In the genomic region with DNA sequence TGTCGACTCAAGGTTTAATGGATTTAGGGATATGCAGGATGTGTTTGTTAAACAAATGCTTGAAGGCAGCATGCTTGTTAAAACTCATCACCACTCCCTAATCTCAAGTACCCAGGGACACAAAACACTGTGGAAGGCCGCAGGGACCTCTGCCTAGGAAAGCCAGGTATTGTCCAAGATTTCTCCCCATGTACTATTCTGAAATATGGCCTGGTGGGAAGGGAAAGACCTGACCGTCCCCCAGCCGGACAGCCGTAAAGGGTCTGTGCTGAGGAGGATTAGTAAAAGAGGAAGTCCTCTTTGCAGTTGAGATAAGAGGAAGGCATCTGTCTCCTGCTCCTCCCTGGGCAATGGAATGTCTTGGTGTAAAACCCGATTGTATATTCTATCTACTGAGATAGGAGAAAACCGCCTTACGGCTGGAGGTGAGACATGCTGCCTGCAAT, we compare ENCODE assay signal across 7 cellular contexts.
A peak's percentile ranks its signal among the peaks of the same experiment; 100 is the strongest.
DNase-seq lines count a peak whose midpoint lies in the region; ATAC-seq, FAIRE-seq and TF ChIP-seq lines count a peak whose summit lies in the region.
"Not testable (repeated sequence)": the region's sequence is repeated elsewhere in the genome, so short reads cannot be mapped to it uniquely, and the experiment has no call there.

No MANE protein-coding gene starts in this region.

- TF ChIP-seq EP300 in K562 (IDR thresholded peaks at IDR 0.05; ENCODE audit: low read length): peak; percentile 52
- not testable (repeated sequence) for TF ChIP-seq EP300 in HepG2 (IDR thresholded peaks at IDR 0.05; ENCODE audit: low read depth in 2 of 2, low read length in 2 of 2); HepG2 (CRISPR knock-in tag; IDR thresholded peaks at IDR 0.05; ENCODE audit: borderline replicate concordance)

- not testable (repeated sequence) for H3K9me1 ChIP-seq in K562 (ENCODE audit: control insufficient read depth, insufficient read depth, low read length)

- not testable (repeated sequence) for H3K27ac ChIP-seq in HUES48 (ENCODE audit: low read depth, low read length); HepG2 (ENCODE audit: extremely low read length, insufficient read depth, low read length); neural progenitor cell
- peak overlapping the region; percentile 70; the same call in 2 of the 3 replicates for H3K27ac ChIP-seq in K562 (ENCODE audit: extremely low read depth, low read depth, low read length)

- in situ Hi-C loops in K562 (cut with MboI): loop anchor here (5.0 kb wide), 1 partner anchor 37 kb away; no protein-coding TSS in a partner anchor
- in situ Hi-C loops in HepG2 (cut with HindIII; ENCODE audit: extremely low pct_ligation_motif_present, low pct_unique_long_range_greater_than_20kb): not testable (repeated sequence)

- BruUV-seq in K562 (replicated peaks; lab: Mats Ljungman, UMichigan); HepG2 (replicated peaks; lab: Mats Ljungman, UMichigan): not testable (repeated sequence)

- not testable (repeated sequence) for H3K4me3 Mint-ChIP-seq in T-helper 17 cell
- peak overlapping the region; percentile 87 for H3K4me3 Mint-ChIP-seq in glutamatergic neuron (ENCODE audit: unreplicated experiment)
- peak overlapping the region; percentile 94 for H3K4me3 Mint-ChIP-seq in neural progenitor cell

- not testable (repeated sequence) for FAIRE-seq in K562 (lab: Jason Lieb, UNC); HepG2 (lab: Jason Lieb, UNC)

- H3K27me3 Mint-ChIP-seq in T-helper 17 cell (peaks cover 55% of the 10 kb centered on the region), glutamatergic neuron (ENCODE audit: unreplicated experiment) (peaks cover 19% of the 10 kb centered on the region), neural progenitor cell (ENCODE audit: insufficient read depth, low read depth) (peaks cover 51% of the 10 kb centered on the region)

- H3K4me2 ChIP-seq in K562 (ENCODE audit: insufficient read depth, low read length) (peak overlapping the region; percentile 53), neural progenitor cell (peak overlapping the region; percentile 97)
- not testable (repeated sequence) for H3K4me2 ChIP-seq in HepG2 (ENCODE audit: low read depth, low read length)

- H3K79me2 ChIP-seq in K562 (ENCODE audit: control insufficient read depth, insufficient read depth, low read length); HepG2 (ENCODE audit: insufficient read depth, low read length); neural progenitor cell (ENCODE audit: low read depth): not testable (repeated sequence)

- H3F3A ChIP-seq in neural progenitor cell (ENCODE audit: low read depth): peaks cover 15% of the 10 kb centered on the region

- ATAC-seq in T-helper 17 cell, HepG2: not testable (repeated sequence)
- peak; percentile 48 for ATAC-seq in K562

- H3K9me3 Mint-ChIP-seq in glutamatergic neuron (ENCODE audit: unreplicated experiment): peaks cover 14% of the 10 kb centered on the region
- H3K9me3 Mint-ChIP-seq in neural progenitor cell: not testable (repeated sequence)

- H3K27ac Mint-ChIP-seq in T-helper 17 cell: peak overlapping the region; percentile 87
- H3K27ac Mint-ChIP-seq in glutamatergic neuron (ENCODE audit: unreplicated experiment); neural progenitor cell: not testable (repeated sequence)

- 0% methylated on average over 8 of the region's 8 CpGs for WGBS in K562 (ENCODE audit: insufficient coverage, low coverage, missing lambda C conversion rate)
- WGBS in HepG2 (ENCODE audit: low lambda C conversion rate): 20% methylated on average over 8 of the region's 8 CpGs

- not testable (repeated sequence) for H3K4me1 Mint-ChIP-seq in T-helper 17 cell; glutamatergic neuron (ENCODE audit: low read depth, unreplicated experiment); neural progenitor cell

- peak in 1 of 2 experiments; percentile 7; a peak in 1 of 4 replicates for TF ChIP-seq RAD21 in K562 (CRISPR knock-in tag; conservative IDR thresholded peaks at IDR 0.05 in 1 of 2, IDR thresholded peaks at IDR 0.05 in 1 of 2)
- TF ChIP-seq RAD21 in HepG2 (CRISPR knock-in tag; IDR thresholded peaks at IDR 0.05): not testable (repeated sequence)

- H3K9ac ChIP-seq in ES-I3 (ENCODE audit: low read depth, low read length) (peak overlapping the region; percentile 77; the same call in 1 of the 2 replicates), K562 (ENCODE audit: insufficient read depth in 1 of 2, low read depth in 2 of 2, low read length in 2 of 2) (0 out of 4 replicates have a peak overlapping the region, but pooled peaks of 1 of the 2 experiments have one; percentile 17)
- H3K9ac ChIP-seq in HUES48 (ENCODE audit: low read depth, low read length); HepG2 (ENCODE audit: insufficient read depth, low read depth, low read length); neural progenitor cell: not testable (repeated sequence)

- H3K36me3 ChIP-seq in ES-I3 (ENCODE audit: insufficient read depth, low read length); HUES48 (ENCODE audit: control insufficient read depth, insufficient read depth, low read length); K562 (ENCODE audit: control insufficient read depth, insufficient read depth, low read length); HepG2 (replicated peaks in 1 of 2; ENCODE audit: control insufficient read depth in 1 of 2, insufficient read depth in 2 of 2, low read length in 2 of 2); neural progenitor cell: not testable (repeated sequence)

- not testable (repeated sequence) for H4K20me1 ChIP-seq in K562 (replicated peaks; ENCODE audit: control insufficient read depth, insufficient read depth, low read length); HepG2 (ENCODE audit: insufficient read depth, low read length); neural progenitor cell (ENCODE audit: low read depth)

- not testable (repeated sequence) for TF ChIP-seq POLR2A in K562 (conservative IDR thresholded peaks at IDR 0.05); HepG2 (IDR thresholded peaks at IDR 0.05; ENCODE audit: insufficient read depth in 1 of 2, low read depth in 2 of 2, low read length in 2 of 2)

- H3K36me3 Mint-ChIP-seq in T-helper 17 cell (ENCODE audit: low read depth); glutamatergic neuron (ENCODE audit: unreplicated experiment); neural progenitor cell: not testable (repeated sequence)

- H3K27me3 ChIP-seq in HUES48 (ENCODE audit: control insufficient read depth, insufficient read depth, low read length): peaks cover 33% of the 10 kb centered on the region
- not testable (repeated sequence) for H3K27me3 ChIP-seq in K562 (ENCODE audit: control insufficient read depth in 2 of 2, insufficient read depth in 2 of 2, low read length in 2 of 2)
- peaks cover 0 to 20% of the 10 kb centered on the region in 2 experiments; a peak in 2 of 5 replicates for H3K27me3 ChIP-seq in HepG2 (ENCODE audit: control insufficient read depth in 1 of 2, insufficient read depth in 2 of 2, low read length in 2 of 2)
- peaks cover 60% of the 10 kb centered on the region for H3K27me3 ChIP-seq in neural progenitor cell

- not testable (repeated sequence) for TF ChIP-seq CTCF in K562 (IDR thresholded peaks at IDR 0.05 in 2 of 3, conservative IDR thresholded peaks at IDR 0.05 in 1 of 3; ENCODE audit: insufficient read depth in 2 of 3, low read depth in 1 of 3, low read length in 3 of 3); glutamatergic neuron (IDR thresholded peaks at IDR 0.05; ENCODE audit: partially characterized antibody, unreplicated experiment); HepG2 (CRISPR knock-in tag; IDR thresholded peaks at IDR 0.05); neural progenitor cell (IDR thresholded peaks at IDR 0.05)

- H2AFZ ChIP-seq in K562 (ENCODE audit: low read depth, low read length) (peak overlapping the region; percentile 71), HepG2 (ENCODE audit: low read length) (peak overlapping the region; percentile 8)
- not testable (repeated sequence) for H2AFZ ChIP-seq in neural progenitor cell (replicated peaks)

- not testable (repeated sequence) for H3K4me1 ChIP-seq in ES-I3 (ENCODE audit: insufficient read depth, low read length); HUES48 (ENCODE audit: control insufficient read depth, insufficient read depth, low read length); neural progenitor cell
- peaks cover 12 to 17% of the 10 kb centered on the region in 2 experiments for H3K4me1 ChIP-seq in K562 (replicated peaks in 1 of 2; ENCODE audit: control insufficient read depth in 2 of 2, insufficient read depth in 2 of 2, low read length in 2 of 2)
- H3K4me1 ChIP-seq in HepG2 (ENCODE audit: insufficient read depth, low read length): peaks cover 23% of the 10 kb centered on the region; the same call in 1 of the 2 replicates

- intact Hi-C loops in K562 (cut with micrococcal nuclease); HepG2 (cut with micrococcal nuclease; ENCODE audit: unreplicated experiment): not testable (repeated sequence)

- DNase-seq in T-helper 17 cell; glutamatergic neuron; HepG2 (ENCODE audit: low spot score); neural progenitor cell (ENCODE audit: low spot score): not testable (repeated sequence)
- peak in 1 of 4 experiments; percentile 50 for DNase-seq in K562 (ENCODE audit: extremely low read depth in 1 of 4, low spot score in 3 of 4)

- not testable (repeated sequence) for H3K9me3 ChIP-seq in ES-I3 (ENCODE audit: control insufficient read depth, insufficient read depth, low read length); HUES48 (ENCODE audit: control insufficient read depth, insufficient read depth, low read length); T-helper 17 cell (ENCODE audit: control insufficient read depth, low read length, poor library complexity, severe bottlenecking); K562 (replicated peaks; ENCODE audit: control insufficient read depth, insufficient read depth, low read depth, low read length); HepG2 (ENCODE audit: low read length); neural progenitor cell (ENCODE audit: low read depth)

- CTCF ChIA-PET in K562 (lab: Yijun Ruan, JAX; ENCODE audit: low intra/inter-chr PET ratio); HepG2 (lab: Yijun Ruan, JAX; ENCODE audit: low intra/inter-chr PET ratio, low total read pairs): not testable (repeated sequence)

- POLR2A ChIA-PET in K562 (lab: Yijun Ruan, JAX); HepG2 (lab: Yijun Ruan, JAX): not testable (repeated sequence)

- H3K4me3 ChIP-seq in HUES48 (ENCODE audit: low read depth, low read length): peak overlapping the region; percentile 71; the same call in 1 of the 2 replicates
- not testable (repeated sequence) for H3K4me3 ChIP-seq in K562; HepG2 (replicated peaks in 1 of 3; ENCODE audit: insufficient read depth in 1 of 3, low read depth in 2 of 3, low read length in 3 of 3)
- H3K4me3 ChIP-seq in neural progenitor cell: peak overlapping the region; percentile 58
